ENCODE assay signal across 14 cellular contexts in the genomic region with DNA sequence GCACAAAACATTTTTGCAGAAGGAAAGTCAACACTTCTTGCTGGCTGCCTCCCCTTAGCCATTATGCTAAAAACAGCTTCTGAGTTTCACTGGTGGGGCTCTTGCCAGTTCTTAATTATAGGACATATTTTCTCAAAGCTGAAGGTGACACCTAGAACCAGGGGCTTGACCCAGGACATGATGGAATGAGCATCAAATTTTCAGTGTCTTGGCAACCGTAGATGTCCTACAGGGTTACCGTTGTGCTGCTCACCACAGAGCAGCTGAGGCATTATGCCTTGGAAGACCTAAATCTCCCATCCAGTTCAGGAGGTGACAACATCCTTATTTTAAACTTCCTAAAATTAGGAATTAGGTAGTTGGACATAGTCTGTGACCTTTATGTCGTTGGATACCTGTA. TPM values are rescaled to one million over a fixed set of nuclear protein-coding genes. Genes with fewer than 3 reads are reported as not detected.
DNase-seq lines count a peak whose midpoint lies in the region; ATAC-seq, FAIRE-seq and TF ChIP-seq lines count a peak whose summit lies in the region.
"Had no signal": no experiment of that assay in that cellular context is flagged by ENCODE, and none has a peak within 500 bp of the region (broad histone marks: within the 10 kb centered on the region; RNA-seq: fewer than 3 reads in every experiment).

No MANE protein-coding gene starts in this region.

- H3K27ac Mint-ChIP-seq in dendritic cell treated with granulocyte-macrophage colony-stimulating factor and Interleukin-4, amounts not matched to agents 40 ng/mL and 50 ng/mL, for 4 days, result peak overlapping the region; percentile 87

- H3K27me3 ChIP-seq in DOHH2 (ENCODE audit: control insufficient read depth, low read length), result peaks cover 7% of the 10 kb centered on the region; the same call in 1 of the 2 replicates
- no peaks in the 10 kb centered on the region for H3K27me3 ChIP-seq in psoas muscle (ENCODE audit: insufficient read depth in 3 of 3, low read length in 2 of 3)
- H3K27me3 ChIP-seq: right lobe of liver had no signal

- no peaks in the 10 kb centered on the region for H3K36me3 Mint-ChIP-seq in dendritic cell treated with granulocyte-macrophage colony-stimulating factor and Interleukin-4, amounts not matched to agents 40 ng/mL and 50 ng/mL, for 4 days (ENCODE audit: low read depth)

- POLR2A ChIA-PET in RWPE1 (lab: Yijun Ruan, JAX; ENCODE audit: low non-redundant PET), result no interaction called here

- H3K9me3 ChIP-seq in DOHH2 (ENCODE audit: control insufficient read depth, insufficient read depth, low read length), result no peaks in the 10 kb centered on the region
- no peaks in the 10 kb centered on the region for H3K9me3 ChIP-seq in psoas muscle
- H3K9me3 ChIP-seq: mucosa of descending colon, right lobe of liver, thoracic aorta had no signal

- peaks cover 7% of the 10 kb centered on the region for H3K4me1 Mint-ChIP-seq in dendritic cell treated with granulocyte-macrophage colony-stimulating factor and Interleukin-4, amounts not matched to agents 40 ng/mL and 50 ng/mL, for 4 days (ENCODE audit: low read depth)

- peak overlapping the region; percentile 90 for H3K4me2 ChIP-seq in DOHH2 (ENCODE audit: low read length)
- H3K4me2 ChIP-seq: KMS-11 had no signal

- CTCF ChIA-PET in RWPE1 (lab: Yijun Ruan, JAX), result interaction anchor here (0.5 to 1.4 kb wide), 5 partner anchors 18 to 1417 kb away, joined by 3 to 5 read pairs (median 3); no protein-coding TSS in a partner anchor

- peak overlapping the region; percentile 80 for H3K27ac ChIP-seq in DOHH2 (ENCODE audit: low read depth, low read length)
- peak overlapping the region; percentile 86 for H3K27ac ChIP-seq in RWPE1
- H3K27ac ChIP-seq in psoas muscle, result peak overlapping the region; percentile 57
- H3K27ac ChIP-seq: KMS-11, right lobe of liver, thoracic aorta had no signal

- H3K79me2 ChIP-seq in DOHH2 (ENCODE audit: control insufficient read depth, low read length), result peaks cover 16% of the 10 kb centered on the region

- H3K27me3 Mint-ChIP-seq in dendritic cell treated with granulocyte-macrophage colony-stimulating factor and Interleukin-4, amounts not matched to agents 40 ng/mL and 50 ng/mL, for 4 days, result peaks cover 17% of the 10 kb centered on the region

- no peaks in the 10 kb centered on the region for H3K9me2 ChIP-seq in DOHH2 (replicated peaks; ENCODE audit: control insufficient read depth, low read length)

- peaks cover 10% of the 10 kb centered on the region for H3F3A ChIP-seq in DOHH2 (ENCODE audit: control insufficient read depth, insufficient read depth)

- no peaks in the 10 kb centered on the region; the same call in 1 of the 2 replicates for H3K36me3 ChIP-seq in DOHH2 (ENCODE audit: control insufficient read depth, low read length)
- H3K36me3 ChIP-seq in psoas muscle (ENCODE audit: insufficient read depth in 1 of 2, low read depth in 1 of 2), result no peaks in the 10 kb centered on the region
- H3K36me3 ChIP-seq: thoracic aorta had no signal

- H3K4me3 ChIP-seq in DOHH2 (ENCODE audit: low read length) (peak overlapping the region; percentile 87), psoas muscle (no peak overlapping the region)
- H3K4me3 ChIP-seq: mucosa of descending colon had no signal

- WGBS in psoas muscle, 3 donors, result 18 to 34% (median 21%) methylated on average over 3 of the region's 3 CpGs

- peaks cover 59% of the 10 kb centered on the region for H3K4me1 ChIP-seq in DOHH2 (ENCODE audit: control insufficient read depth, low read length)
- peaks cover 19% of the 10 kb centered on the region for H3K4me1 ChIP-seq in psoas muscle
- H3K4me1 ChIP-seq: right lobe of liver had no signal

- FAIRE-seq in GM19239 (lab: Jason Lieb, UNC) (no peak), frontal cortex (lab: Jason Lieb, UNC) (no peak)
- FAIRE-seq: colon had no signal

- peak in 3 of 4 donors; percentile 14 to 71 (median 64) for ATAC-seq in psoas muscle
- no peak for ATAC-seq in HG03457 (IDR thresholded peaks at IDR 0.05; ENCODE audit: unreplicated experiment)
- ATAC-seq in HG03025 (IDR thresholded peaks at IDR 0.05; ENCODE audit: low FRiP score, unreplicated experiment), result no peak

- no peaks in the 10 kb centered on the region for H3K9me3 Mint-ChIP-seq in dendritic cell treated with granulocyte-macrophage colony-stimulating factor and Interleukin-4, amounts not matched to agents 40 ng/mL and 50 ng/mL, for 4 days

- no peak overlapping the region for H3K4me3 Mint-ChIP-seq in dendritic cell treated with granulocyte-macrophage colony-stimulating factor and Interleukin-4, amounts not matched to agents 40 ng/mL and 50 ng/mL, for 4 days

- DNase-seq in RWPE1 (ENCODE audit: low spot score) (no peak), psoas muscle (no peak), GM19239 (ENCODE audit: insufficient read length, low spot score) (no peak), frontal cortex (ENCODE audit: low spot score in 2 of 2) (no peak)
- DNase-seq: NCI-H2081 treated with DMSO at 0.1 percent for 48 hours had no signal

- intact Hi-C loops in dendritic cell treated with granulocyte-macrophage colony-stimulating factor and Interleukin-4, amounts not matched to agents 40 ng/mL and 50 ng/mL, for 4 days (cut with micrococcal nuclease), result loop anchor here (2.0 to 5.0 kb wide), 4 partner anchors 76 to 529 kb away; a partner anchor contains a TSS
- intact Hi-C loops in psoas muscle (cut with DNase I), result loop anchor here (5.0 to 10.0 kb wide), 5 partner anchors 69 to 534 kb away; a partner anchor contains a TSS

- no peak for TF ChIP-seq CTCF in DOHH2 (IDR thresholded peaks at IDR 0.05; ENCODE audit: low read depth, low read length, poor library complexity, severe bottlenecking)
- TF ChIP-seq CTCF in RWPE1 (conservative IDR thresholded peaks at IDR 0.05; ENCODE audit: low read depth), result no peak
- no peak for TF ChIP-seq CTCF in psoas muscle (IDR thresholded peaks at IDR 0.05)

- no peaks in the 10 kb centered on the region for H4K20me1 ChIP-seq in DOHH2 (ENCODE audit: control insufficient read depth, insufficient read depth, low read depth, low read length)

RNA-seq across cellular contexts. Expression of a gene that starts 46.7 kb away (rescaled TPM):
- total RNA-seq in psoas muscle (10 to 100 TPM; 10.9 to 23.5 (median 18.0) TPM), frontal cortex (15.1 TPM)
- 10 to 100 TPM; 10.4 to 28.1 (median 15.3) TPM for polyA plus RNA-seq in psoas muscle

Comparison
In these comparisons a context has a peak if more than half of its experiments do, and no peak if none do; other contexts are left out.
1. ATAC-seq: peak in psoas muscle (3 of 4); none in HG03457 (single experiment) and HG03025 (single experiment).
2. Peak in every context shown above with its lines, with median percentiles within 50 percentile points of each other: H3K27ac ChIP-seq.